In the genomic region with DNA sequence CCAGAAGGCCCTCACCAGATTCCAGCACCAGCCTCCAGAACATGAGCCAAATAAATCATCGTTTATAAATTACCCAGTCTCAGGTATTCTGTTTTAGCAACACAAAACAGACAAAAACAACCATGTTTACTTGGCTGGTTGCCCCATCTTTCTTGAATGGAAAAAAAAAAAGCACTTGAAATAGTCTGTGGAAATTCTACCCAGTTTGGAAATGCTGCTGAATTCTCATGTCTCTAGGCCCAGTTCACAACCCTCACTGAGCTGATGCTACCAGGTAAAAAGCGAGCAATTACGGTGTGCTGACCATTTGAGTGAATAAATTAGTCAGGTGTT, we compare ENCODE assay signal across 15 cellular contexts. TPM values are rescaled to one million over a fixed set of nuclear protein-coding genes. Genes with fewer than 3 reads are reported as not detected.
"Had no signal": no experiment of that assay in that cellular context is flagged by ENCODE, and none has a peak within 500 bp of the region (broad histone marks: within the 10 kb centered on the region; RNA-seq: fewer than 3 reads in every experiment).

No MANE protein-coding gene starts in this region.

- H3K9me3 Mint-ChIP-seq: activated B cell treated with CpG ODN at 0.5 μM for 24 hours; activated CD4-positive, alpha-beta T cell treated with anti-CD3 and anti-CD28 coated beads, Interleukin-2, amount 10 ng/mL, durations not matched to agents 7 days and 5 days; activated naive CD4-positive, alpha-beta T cell treated with anti-CD3 and anti-CD28 coated beads, Interleukin-2, amount 50 U/mL, for 24 hours; endodermal cell; stimulated activated effector memory CD8-positive, alpha-beta T cell treated with anti-CD3 and anti-CD28 coated beads, Interleukin-12 subunit alpha, Interleukin-12 subunit beta, amount 100 ng/mL, for 72 hours had no signal

- H3K27me3 Mint-ChIP-seq: activated B cell treated with CpG ODN at 0.5 μM for 24 hours; activated CD4-positive, alpha-beta T cell treated with anti-CD3 and anti-CD28 coated beads, Interleukin-2, amount 10 ng/mL, durations not matched to agents 7 days and 5 days; activated naive CD4-positive, alpha-beta T cell treated with anti-CD3 and anti-CD28 coated beads, Interleukin-2, amount 50 U/mL, for 24 hours; T-helper 17 cell had no signal

- H3K4me3 Mint-ChIP-seq: activated B cell treated with CpG ODN at 0.5 μM for 24 hours; activated CD4-positive, alpha-beta T cell treated with anti-CD3 and anti-CD28 coated beads, Interleukin-2, amount 10 ng/mL, durations not matched to agents 7 days and 5 days; activated naive CD4-positive, alpha-beta T cell treated with anti-CD3 and anti-CD28 coated beads, Interleukin-2, amount 50 U/mL, for 24 hours; endodermal cell; stimulated activated effector memory CD8-positive, alpha-beta T cell treated with anti-CD3 and anti-CD28 coated beads, Interleukin-12 subunit alpha, Interleukin-12 subunit beta, amount 100 ng/mL, for 72 hours; T-helper 17 cell had no signal

- H3K4me3 ChIP-seq: right atrium auricular region, tibial artery had no signal

- H3K4me1 Mint-ChIP-seq: activated B cell treated with CpG ODN at 0.5 μM for 24 hours had no signal

- H3K36me3 ChIP-seq: right atrium auricular region, tibial artery had no signal

- H3K27me3 ChIP-seq: right atrium auricular region, tibial artery had no signal

- H3K9me3 ChIP-seq: right atrium auricular region, tibial artery had no signal

- H3K36me3 Mint-ChIP-seq: stimulated activated effector memory CD8-positive, alpha-beta T cell treated with anti-CD3 and anti-CD28 coated beads, Interleukin-12 subunit alpha, Interleukin-12 subunit beta, amount 100 ng/mL, for 72 hours had no signal

- H3K27ac Mint-ChIP-seq: activated B cell treated with CpG ODN at 0.5 μM for 24 hours; activated CD4-positive, alpha-beta T cell treated with anti-CD3 and anti-CD28 coated beads, Interleukin-2, amount 10 ng/mL, durations not matched to agents 7 days and 5 days; activated naive CD4-positive, alpha-beta T cell treated with anti-CD3 and anti-CD28 coated beads, Interleukin-2, amount 50 U/mL, for 24 hours; stimulated activated effector memory CD8-positive, alpha-beta T cell treated with anti-CD3 and anti-CD28 coated beads, Interleukin-12 subunit alpha, Interleukin-12 subunit beta, amount 100 ng/mL, for 72 hours; T-helper 17 cell had no signal

- ATAC-seq: left ventricle myocardium superior; stimulated activated effector memory CD8-positive, alpha-beta T cell treated with anti-CD3 and anti-CD28 coated beads, Interleukin-12 subunit alpha, Interleukin-12 subunit beta, amount 100 ng/mL, for 72 hours; T-helper 17 cell had no signal

- DNase-seq: activated B cell treated with CpG ODN at 0.5 μM for 24 hours; activated CD4-positive, alpha-beta T cell treated with anti-CD3 and anti-CD28 coated beads, Interleukin-2, amount 10 ng/mL, durations not matched to agents 7 days and 5 days; dermis blood vessel endothelial cell; endodermal cell; left ventricle myocardium superior; posterior cingulate gyrus; T-helper 17 cell; tibial artery had no signal

- FAIRE-seq: frontal cortex, keratinocyte, TTC549 had no signal

RNA-seq across cellular contexts. Expression of a gene that starts 38.7 kb away (rescaled TPM):
- total RNA-seq: activated B cell treated with CpG ODN at 0.5 μM for 24 hours; activated CD4-positive, alpha-beta T cell treated with anti-CD3 and anti-CD28 coated beads, Interleukin-2, amount 10 ng/mL, durations not matched to agents 7 days and 5 days; activated CD8-positive, alpha-beta memory T cell treated with anti-CD3 and anti-CD28 coated beads for 36 hours; T-helper 17 cell had no signal
- polyA plus RNA-seq: keratinocyte had no signal
